In genomic region chr4:142402925-142403324, GRCh38 we compare ENCODE assay signal across 10 cellular contexts.
DNase-seq lines count a peak whose midpoint lies in the region; ATAC-seq and TF ChIP-seq lines count a peak whose summit lies in the region.
"Had no signal": no experiment of that assay in that cellular context is flagged by ENCODE, and none has a peak within 500 bp of the region (broad histone marks: within the 10 kb centered on the region; RNA-seq: fewer than 3 reads in every experiment).

No MANE protein-coding gene starts in this region.

- no peak for TF ChIP-seq CTCF in epithelial cell of proximal tubule (conservative IDR thresholded peaks at IDR 0.05; ENCODE audit: low read depth, low read length)
- TF ChIP-seq CTCF in omental fat pad (IDR thresholded peaks at IDR 0.05): no peak
- no peak for TF ChIP-seq CTCF in left lung (IDR thresholded peaks at IDR 0.05)

- H3K4me3 Mint-ChIP-seq in T-helper 2 cell treated with Interferon-gamma antibody and Interleukin-4, amounts not matched to agents 5 μg/mL and 100 μg/mL, for 36 hours: peak overlapping the region; percentile 96

- peaks cover 0 to 26% of the 10 kb centered on the region in 2 donors for H3K4me1 ChIP-seq in left lung

- no peaks in the 10 kb centered on the region for H3K9me3 Mint-ChIP-seq in T-helper 2 cell treated with Interferon-gamma antibody and Interleukin-4, amounts not matched to agents 5 μg/mL and 100 μg/mL, for 36 hours

- intact Hi-C loops in sciatic nerve (cut with DNase I): no loop called here
- intact Hi-C loops in left lung (cut with DNase I): no loop called here

- no peaks in the 10 kb centered on the region for H3K36me3 ChIP-seq in left lung

- peaks cover 45% of the 10 kb centered on the region for H3K36me3 Mint-ChIP-seq in T-helper 2 cell treated with Interferon-gamma antibody and Interleukin-4, amounts not matched to agents 5 μg/mL and 100 μg/mL, for 36 hours (ENCODE audit: low read depth)

- H3K9me3 ChIP-seq in left lung: no peaks in the 10 kb centered on the region

- peak overlapping the region; percentile 87 for H3K27ac Mint-ChIP-seq in T-helper 2 cell treated with Interferon-gamma antibody and Interleukin-4, amounts not matched to agents 5 μg/mL and 100 μg/mL, for 36 hours

- H3K27me3 Mint-ChIP-seq in T-helper 2 cell treated with Interferon-gamma antibody and Interleukin-4, amounts not matched to agents 5 μg/mL and 100 μg/mL, for 36 hours (ENCODE audit: low read depth): no peaks in the 10 kb centered on the region

- H3K27ac ChIP-seq in left lung: no peak overlapping the region

- no peaks in the 10 kb centered on the region for H3K27me3 ChIP-seq in left lung

- ATAC-seq in sciatic nerve (peak; percentile 83), GM19452 (IDR thresholded peaks at IDR 0.05; ENCODE audit: unreplicated experiment) (no peak), GM19035 (IDR thresholded peaks at IDR 0.05; ENCODE audit: unreplicated experiment) (no peak), omental fat pad (ENCODE audit: low FRiP score) (no peak), left lung (no peak)

- peak; percentile 52 for DNase-seq in H4 (ENCODE audit: low spot score)
- DNase-seq in T-helper 2 cell treated with Interferon-gamma antibody and Interleukin-4, amounts not matched to agents 5 μg/mL and 100 μg/mL, for 36 hours (ENCODE audit: low spot score): no peak
- no peak for DNase-seq in epithelial cell of proximal tubule (ENCODE audit: low read depth)
- DNase-seq in sciatic nerve (ENCODE audit: low spot score): no peak
- DNase-seq in omental fat pad (ENCODE audit: low spot score): no peak
- no peak for DNase-seq in left lung
- DNase-seq: NCI-H524, right cardiac atrium had no signal

- H3K4me3 ChIP-seq in epithelial cell of proximal tubule (ENCODE audit: low read depth, low read length) (peak overlapping the region; percentile 2), left lung (no peak overlapping the region)

- peaks cover 60% of the 10 kb centered on the region for H3K4me1 Mint-ChIP-seq in T-helper 2 cell treated with Interferon-gamma antibody and Interleukin-4, amounts not matched to agents 5 μg/mL and 100 μg/mL, for 36 hours (ENCODE audit: low read depth)
